33 cellular contexts compared by ENCODE assay signal in the genomic region with DNA sequence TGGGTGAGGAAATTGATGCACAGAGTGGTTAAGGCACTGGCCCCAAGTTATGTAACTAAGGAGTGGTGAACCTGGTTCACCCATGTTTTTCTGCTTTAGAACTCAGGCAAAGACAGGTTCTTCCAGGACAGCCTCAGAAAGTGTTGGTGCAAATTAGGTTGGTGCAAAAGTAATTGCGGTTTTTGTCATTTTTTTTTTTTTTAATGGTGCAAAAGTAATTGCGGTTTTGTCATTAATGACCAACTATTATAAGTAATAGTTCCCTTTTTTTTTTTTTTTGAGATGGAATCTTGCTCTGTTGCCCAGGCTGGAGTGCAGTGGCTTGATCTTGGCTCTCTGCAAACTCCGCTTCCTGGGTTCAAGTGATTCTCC. TPM values are rescaled to one million over a fixed set of nuclear protein-coding genes. Genes with fewer than 3 reads are reported as not detected.
"Had no signal": no experiment of that assay in that cellular context is flagged by ENCODE, and none has a peak within 500 bp of the region (broad histone marks: within the 10 kb centered on the region; RNA-seq: fewer than 3 reads in every experiment).

No MANE protein-coding gene starts in this region.

- DNase-seq: activated CD4-positive, alpha-beta memory T cell treated with anti-CD3 and anti-CD28 coated beads for 36 hours; activated CD4-positive, alpha-beta T cell treated with anti-CD3 and anti-CD28 coated beads, Interleukin-2, amount 10 ng/mL, durations not matched to agents 7 days and 5 days; activated CD4-positive, CD25-positive, alpha-beta regulatory T cell; activated CD8-positive, alpha-beta memory T cell treated with anti-CD3 and anti-CD28 coated beads for 24 hours; activated effector memory CD4-positive, alpha-beta T cell treated with anti-CD3 and anti-CD28 coated beads, Interleukin-2, amount 50 U/mL, for 16 hours; activated naive CD4-positive, alpha-beta T cell treated with Interleukin-2 at 50 U/mL for 16 hours; activated naive CD8-positive, alpha-beta T cell treated with anti-CD3 and anti-CD28 coated beads, Interleukin-2, amount 50 U/mL, for 24 hours; activated T-cell treated with anti-CD3 and anti-CD28 coated beads, Interleukin-2, amount 50 U/mL, for 4 hours; amniotic stem cell; central memory CD4-positive, alpha-beta T cell; NCI-H1092; NCI-H1417; NCI-H1694; NCI-H2029; NCI-H2107; NCI-H2171 treated with DMSO at 0.1 percent for 48 hours; NCI-H226; NCI-H526; NCI-H82; NK-92 treated with Interleukin-12 subunit alpha and Interleukin-12 subunit beta, amount 100 ng/mL, for 24 hours; PC-9; T-helper 2 cell; T1000 had no signal

- ATAC-seq: activated naive CD4-positive, alpha-beta T cell treated with anti-CD3 and anti-CD28 coated beads, Interleukin-2, amount 50 U/mL, for 72 hours; activated naive CD8-positive, alpha-beta T cell treated with anti-CD3 and anti-CD28 coated beads, Interleukin-2, amount 50 U/mL, for 24 hours; activated T-cell treated with anti-CD3 and anti-CD28 coated beads, Interleukin-2, amount 50 U/mL, for 4 hours; body of pancreas; T-cell had no signal

- H3K36me3 ChIP-seq: ascending aorta had no signal

- H3K4me3 Mint-ChIP-seq: activated CD4-positive, alpha-beta memory T cell treated with anti-CD3 and anti-CD28 coated beads for 36 hours; activated CD4-positive, alpha-beta T cell treated with anti-CD3 and anti-CD28 coated beads, Interleukin-2, amount 10 ng/mL, durations not matched to agents 7 days and 5 days; activated naive CD8-positive, alpha-beta T cell treated with anti-CD3 and anti-CD28 coated beads, Interleukin-2, amount 50 U/mL, for 24 hours; activated T-cell treated with anti-CD3 and anti-CD28 coated beads, Interleukin-2, amount 50 U/mL, for 4 hours; T-cell had no signal

- H3K4me3 ChIP-seq: ascending aorta, body of pancreas, PC-9 had no signal

- H3K27me3 ChIP-seq: ascending aorta, body of pancreas had no signal

- H3K27ac Mint-ChIP-seq: activated CD4-positive, alpha-beta memory T cell treated with anti-CD3 and anti-CD28 coated beads for 36 hours; activated CD4-positive, alpha-beta T cell treated with anti-CD3 and anti-CD28 coated beads, Interleukin-2, amount 10 ng/mL, durations not matched to agents 7 days and 5 days; activated naive CD4-positive, alpha-beta T cell treated with anti-CD3 and anti-CD28 coated beads, Interleukin-2, amount 50 U/mL, for 72 hours; activated naive CD8-positive, alpha-beta T cell treated with anti-CD3 and anti-CD28 coated beads, Interleukin-2, amount 50 U/mL, for 24 hours; T-cell had no signal

- H3K36me3 Mint-ChIP-seq: activated CD4-positive, alpha-beta memory T cell treated with anti-CD3 and anti-CD28 coated beads for 36 hours; T-cell had no signal

- H3K9me3 Mint-ChIP-seq: activated CD4-positive, alpha-beta memory T cell treated with anti-CD3 and anti-CD28 coated beads for 36 hours; activated CD4-positive, alpha-beta T cell treated with anti-CD3 and anti-CD28 coated beads, Interleukin-2, amount 10 ng/mL, durations not matched to agents 7 days and 5 days; activated naive CD4-positive, alpha-beta T cell treated with anti-CD3 and anti-CD28 coated beads, Interleukin-2, amount 50 U/mL, for 72 hours; activated naive CD8-positive, alpha-beta T cell treated with anti-CD3 and anti-CD28 coated beads, Interleukin-2, amount 50 U/mL, for 24 hours; activated T-cell treated with anti-CD3 and anti-CD28 coated beads, Interleukin-2, amount 50 U/mL, for 4 hours; T-cell had no signal

- H3K9me3 ChIP-seq: ascending aorta, body of pancreas had no signal

- H3K27ac ChIP-seq: ascending aorta, body of pancreas, PC-9 had no signal

- H3K27me3 Mint-ChIP-seq: activated naive CD8-positive, alpha-beta T cell treated with anti-CD3 and anti-CD28 coated beads, Interleukin-2, amount 50 U/mL, for 24 hours; T-cell had no signal

RNA-seq across cellular contexts. Expression of a gene that starts 17.3 kb away (rescaled TPM):
- total RNA-seq: activated CD4-positive, alpha-beta memory T cell treated with anti-CD3 and anti-CD28 coated beads for 36 hours; activated CD4-positive, alpha-beta T cell treated with anti-CD3 and anti-CD28 coated beads, Interleukin-2, amount 10 ng/mL, durations not matched to agents 7 days and 5 days; activated naive CD4-positive, alpha-beta T cell treated with anti-CD3 and anti-CD28 coated beads, Interleukin-2, amount 50 U/mL, for 72 hours; activated T-cell treated with anti-CD3 and anti-CD28 coated beads, Interleukin-2, amount 50 U/mL, for 4 hours; ascending aorta; body of pancreas; bronchial epithelial cell; chondrocyte; LHCN-M2; M059J; NCI-H460; PC-9; RPMI7951; T-cell had no signal
